ENCODE assay signal across 8 cellular contexts in the genomic region with DNA sequence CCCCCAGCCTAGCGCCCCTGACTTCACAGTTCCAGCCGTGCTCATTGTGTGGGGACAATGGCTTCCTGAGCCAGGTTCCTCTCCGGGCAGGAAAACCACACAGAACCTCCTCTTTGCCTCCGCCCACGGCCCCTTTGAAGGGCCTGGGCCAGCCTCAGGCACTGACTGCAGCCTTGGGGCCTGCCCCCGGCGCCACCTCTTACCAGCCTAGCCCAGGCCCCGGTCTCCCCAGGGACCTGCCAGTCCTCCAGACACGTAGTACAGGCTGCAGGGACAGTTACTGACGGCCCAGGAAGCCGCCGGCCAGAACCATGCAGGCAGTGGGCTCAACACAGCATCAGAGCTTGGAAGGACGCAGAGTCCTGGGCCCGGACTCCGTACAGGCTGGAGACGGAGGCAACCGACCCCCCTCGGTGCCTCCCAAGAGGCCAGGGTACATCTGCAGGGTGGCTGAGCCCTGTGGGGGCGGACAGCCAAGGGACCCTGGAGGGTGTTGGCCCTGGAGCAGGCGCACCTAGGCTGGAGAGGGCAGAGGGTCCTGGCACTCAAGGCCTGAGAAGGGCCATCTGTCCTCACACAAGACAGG. TPM values are rescaled to one million over a fixed set of nuclear protein-coding genes. Genes with fewer than 3 reads are reported as not detected.
DNase-seq lines count a peak whose midpoint lies in the region; ATAC-seq, FAIRE-seq and TF ChIP-seq lines count a peak whose summit lies in the region.

No MANE protein-coding gene starts in this region.

- peaks cover 19% of the 10 kb centered on the region for H3K4me1 Mint-ChIP-seq in CD14-positive monocyte

- H3K79me1 ChIP-seq in H1 (ENCODE audit: low read depth, low read length) = no peaks in the 10 kb centered on the region

- no peak for TF ChIP-seq RAD21 in H1 (IDR thresholded peaks at IDR 0.05 in 1 of 2, conservative IDR thresholded peaks at IDR 0.05 in 1 of 2; ENCODE audit: low read depth in 2 of 2, low read length in 2 of 2)

- no peak overlapping the region for H3K14ac ChIP-seq in H1 (ENCODE audit: insufficient read length)

- H4K8ac ChIP-seq in H1 (ENCODE audit: extremely low read depth, insufficient read depth, low read length) = 0 out of 2 replicates have a peak overlapping the region, but pooled peaks have one; percentile 35

- no peak overlapping the region for H3K4me3 ChIP-seq in H1 (ENCODE audit: extremely low read depth in 1 of 4, insufficient read depth in 2 of 4, low read depth in 3 of 4, low read length in 4 of 4)
- H3K4me3 ChIP-seq in left lung = no peak overlapping the region

- POLR2A ChIA-PET in H1 (lab: Charles Lee; ENCODE audit: partially characterized antibody) = no interaction called here

- H3K4ac ChIP-seq in H1 (replicated peaks; ENCODE audit: insufficient read length, low read depth, low read length) = peak overlapping the region; percentile 78

- H2BK120ac ChIP-seq in H1 (replicated peaks; ENCODE audit: low read depth, low read length) = no peak overlapping the region

- H3K56ac ChIP-seq in H1 (replicated peaks; ENCODE audit: insufficient read length, low read depth, low read length) = no peak overlapping the region

- peak overlapping the region in 2 of 7 donors; percentile 46 to 58 for H3K27ac Mint-ChIP-seq in CD14-positive monocyte

- H2BK20ac ChIP-seq in H1 (ENCODE audit: low read length) = no peak overlapping the region

- no peaks in the 10 kb centered on the region for H3K9me3 ChIP-seq in H1 (ENCODE audit: insufficient read depth in 2 of 2, low read depth in 1 of 2, low read length in 1 of 2)
- no peaks in the 10 kb centered on the region for H3K9me3 ChIP-seq in left lung

- H3K27ac ChIP-seq in H1 (ENCODE audit: low read depth, low read length) = no peak overlapping the region
- H3K27ac ChIP-seq in left lung = peak overlapping the region in 1 of 2 donors; percentile 58

- no peak for TF ChIP-seq EP300 in H1 (IDR thresholded peaks at IDR 0.05; ENCODE audit: borderline replicate concordance in 1 of 2, low read depth in 2 of 2, low read length in 2 of 2)

- H2AK5ac ChIP-seq in H1 (ENCODE audit: low read depth, low read length) = no peak overlapping the region

- H3K4me2 ChIP-seq in H1 (ENCODE audit: insufficient read depth in 1 of 2, low read depth in 2 of 2, low read length in 2 of 2) = no peak overlapping the region

- H2AFZ ChIP-seq in H1 (ENCODE audit: low read length) = no peak overlapping the region

- DNase-seq in CD14-positive monocyte (ENCODE audit: low spot score) = no peak
- DNase-seq in GM10266 (ENCODE audit: extremely low spot score) = peak; percentile 68
- peak; percentile 45 for DNase-seq in SK-N-DZ (ENCODE audit: low spot score)
- DNase-seq in H1 (ENCODE audit: low read depth in 1 of 2, low spot score in 2 of 2) = no peak
- no peak for DNase-seq in LoVo (ENCODE audit: low spot score)
- DNase-seq in left lung = no peak
- no peak for DNase-seq in AG20443 (ENCODE audit: low spot score)
- DNase-seq in GM12891 (ENCODE audit: insufficient read length, low spot score) = no peak

- H3K4me1 ChIP-seq in H1 (replicated peaks in 1 of 4; ENCODE audit: control insufficient read depth in 3 of 4, insufficient read depth in 4 of 4, low read length in 3 of 4) = peaks cover 0 to 14% (median 4%) of the 10 kb centered on the region in 4 experiments; a peak in 5 of 7 replicates
- peaks cover 18 to 57% of the 10 kb centered on the region in 2 donors for H3K4me1 ChIP-seq in left lung

- no peaks in the 10 kb centered on the region for H3K79me2 ChIP-seq in H1 (ENCODE audit: control insufficient read depth in 1 of 2, insufficient read depth in 2 of 2, low read length in 2 of 2)

- H4K20me1 ChIP-seq in H1 (replicated peaks in 1 of 2; ENCODE audit: control insufficient read depth in 1 of 2, insufficient read depth in 2 of 2, low read length in 2 of 2) = peaks cover 3 to 8% of the 10 kb centered on the region in 2 experiments

- H3K23ac ChIP-seq in H1 (ENCODE audit: insufficient read length) = no peak overlapping the region

- no peak for FAIRE-seq in H1 (lab: Jason Lieb, UNC)
- no peak for FAIRE-seq in GM12891 (lab: Jason Lieb, UNC)

- no peak overlapping the region for H4K5ac ChIP-seq in H1 (ENCODE audit: insufficient read length, low read depth, low read length)

- H3K36me3 Mint-ChIP-seq in CD14-positive monocyte = no peaks in the 10 kb centered on the region

- no peak overlapping the region for H2BK15ac ChIP-seq in H1 (ENCODE audit: low read length)

- H4K91ac ChIP-seq in H1 (replicated peaks; ENCODE audit: insufficient read length, low read length) = no peak overlapping the region

- no peak for TF ChIP-seq CTCF in CD14-positive monocyte (IDR thresholded peaks at IDR 0.05)
- no peak for TF ChIP-seq CTCF in GM10266 (IDR thresholded peaks at IDR 0.05; ENCODE audit: control insufficient read depth, insufficient read depth, low read depth, missing control alignments)
- TF ChIP-seq CTCF in H1 (IDR thresholded peaks at IDR 0.05; ENCODE audit: control extremely low read depth in 1 of 3, insufficient read depth in 1 of 3, low read depth in 1 of 3, low read length in 3 of 3) = no peak
- no peak for TF ChIP-seq CTCF in left lung (IDR thresholded peaks at IDR 0.05)

- H3K9ac ChIP-seq in H1 (replicated peaks in 1 of 4; ENCODE audit: extremely low read depth in 1 of 4, low read depth in 3 of 4, low read length in 3 of 4) = no peak overlapping the region

- no peak for ATAC-seq in left lung

- H3K9me3 Mint-ChIP-seq in CD14-positive monocyte = peaks cover 0 to 4% (median 0%) of the 10 kb centered on the region in 7 donors

- H3K18ac ChIP-seq in H1 (ENCODE audit: extremely low read depth, low read length) = no peak overlapping the region

- no peak overlapping the region for H2BK5ac ChIP-seq in H1 (ENCODE audit: low read depth, low read length)

- whole genome bisulfite sequencing in H1 (ENCODE audit: extremely low coverage in 1 of 2, insufficient coverage in 1 of 2, insufficient read length in 1 of 2, insufficient replicate concordance in 2 of 2, low coverage in 1 of 2, low lambda C conversion rate in 2 of 2, missing lambda C conversion rate in 1 of 2), 2 experiments = 89% methylated on average over 18 of the region's 20 CpGs; no CpG with 5 or more reads in 1 of the 2 experiments

- peaks cover 47 to 80% (median 48%) of the 10 kb centered on the region in 3 donors for H3K27me3 Mint-ChIP-seq in CD14-positive monocyte (ENCODE audit: low read depth in 3 of 3)

- H3K4me3 Mint-ChIP-seq in CD14-positive monocyte = peak overlapping the region; percentile 66 to 90

- no peaks in the 10 kb centered on the region for H3K23me2 ChIP-seq in H1 (ENCODE audit: low read depth, low read length)

- TF ChIP-seq POLR2A in H1 (IDR thresholded peaks at IDR 0.05; ENCODE audit: control extremely low read depth in 1 of 2, low read depth in 2 of 2, low read length in 2 of 2) (no peak), GM12891 (IDR thresholded peaks at IDR 0.05; ENCODE audit: low read depth, low read length) (no peak)

- H3K36me3 ChIP-seq in H1 (ENCODE audit: control insufficient read depth in 2 of 4, insufficient read depth in 4 of 4, low read length in 3 of 4) (no peaks in the 10 kb centered on the region), left lung (no peaks in the 10 kb centered on the region)

- CTCF ChIA-PET in H1 (lab: Charles Lee; ENCODE audit: partially characterized antibody) = interaction anchor here (0.9 to 6.2 kb wide), 28 partner anchors 10 to 279 kb away, joined by 3 to 36 read pairs (median 6); partner anchors contain the start of gene BTBD6

- H3K27me3 ChIP-seq in H1 (replicated peaks in 1 of 4; ENCODE audit: control insufficient read depth in 3 of 4, extremely low read depth in 1 of 4, insufficient read depth in 3 of 4, low read length in 3 of 4) (peaks cover 0 to 15% (median 12%) of the 10 kb centered on the region in 4 experiments; a peak in 4 of 7 replicates), left lung (peaks cover 6 to 52% of the 10 kb centered on the region in 2 donors)

- 0 out of 2 replicates have a peak overlapping the region, but pooled peaks have one; percentile 27 for H2BK12ac ChIP-seq in H1 (ENCODE audit: low read depth, low read length)

- intact Hi-C loops in CD14-positive monocyte (cut with micrococcal nuclease) = loop anchor here (2.0 to 5.0 kb wide), 2 partner anchors 151 to 325 kb away; partner anchors contain the start of gene TMEM121 (in 1 of the 2)
- intact Hi-C loops in left lung (cut with DNase I) = loop anchor here in 1 of 2 donors (5.0 kb wide), 2 partner anchors 80 to 150 kb away; no protein-coding TSS in a partner anchor

RNA-seq across cellular contexts. Expression of gene NUDT14, which starts 20.9 kb away (rescaled TPM):
- 10 to 100 TPM; 23.9 to 37.4 TPM for polyA plus RNA-seq in CD14-positive monocyte
- polyA plus RNA-seq in SK-N-DZ (2014; cell fraction: cytosol; rRNA removed) = 5.6 and 8.3 TPM in 2 replicates
- 3.4 and 6.4 TPM in 2 replicates for polyA plus RNA-seq in SK-N-DZ (2014; cell fraction: nucleus; rRNA removed)
- 33.3 and 33.6 TPM in 2 replicates for total RNA-seq in H1 (2021; fragmentation: NEBNext Ultra II Directional; extraction: Animal tissue kit (Norgen Biotek cat#: 25700))
- 25.5 and 40.3 TPM in 2 replicates for polyA plus RNA-seq in H1 (2011; rRNA removed)
- polyA plus RNA-seq in H1 (2011; cell fraction: cytosol; rRNA removed) = 35.2 TPM
- polyA plus RNA-seq in H1 (2011; cell fraction: nucleus; rRNA removed) = 49.1 TPM
- polyA plus RNA-seq in H1 (2012, experiment 1 of 2) = 28.3 to 44.3 TPM (median 38.0 TPM) in 4 replicates
- polyA plus RNA-seq in H1 (2012, experiment 2 of 2) = 26.9 TPM
- 21.1 TPM for polyA plus RNA-seq in H1 (2013, experiment 1 of 2)
- 19.1 TPM for polyA plus RNA-seq in H1 (2013, experiment 2 of 2)
- 3.2 and 4.2 TPM in 2 replicates for polyA minus RNA-seq in H1 (2011; rRNA and poly(A)+ RNA removed)
- polyA minus RNA-seq in H1 (2011; cell fraction: cytosol; rRNA and poly(A)+ RNA removed) = 13.7 TPM
- 12.6 TPM for polyA minus RNA-seq in H1 (2011; cell fraction: nucleus; rRNA and poly(A)+ RNA removed)
- total RNA-seq in left lung = 10 to 100 TPM; 52.5 to 77.5 TPM
- polyA plus RNA-seq in GM12891 (2012; ENCODE audit: low read depth, missing spikeins) = 3.7 TPM

RNA-seq across cellular contexts. Expression of gene JAG2, which starts 33.4 kb away (rescaled TPM):
- polyA plus RNA-seq in CD14-positive monocyte = not detected
- polyA plus RNA-seq in SK-N-DZ (2014; cell fraction: cytosol; rRNA removed) = 1.1 and 1.9 TPM in 2 replicates
- polyA plus RNA-seq in SK-N-DZ (2014; cell fraction: nucleus; rRNA removed) = 8.2 and 9.0 TPM in 2 replicates
- total RNA-seq in H1 (2021; fragmentation: NEBNext Ultra II Directional; extraction: Animal tissue kit (Norgen Biotek cat#: 25700)) = 6.2 and 8.9 TPM in 2 replicates
- 2.8 and 4.8 TPM in 2 replicates for polyA plus RNA-seq in H1 (2011; rRNA removed)
- polyA plus RNA-seq in H1 (2011; cell fraction: cytosol; rRNA removed) = 6.5 TPM
- 27.2 TPM for polyA plus RNA-seq in H1 (2011; cell fraction: nucleus; rRNA removed)
- 5.4 to 9.8 TPM (median 7.3 TPM) in 4 replicates for polyA plus RNA-seq in H1 (2012, experiment 1 of 2)
- polyA plus RNA-seq in H1 (2012, experiment 2 of 2) = 4.8 TPM
- 4.2 TPM for polyA plus RNA-seq in H1 (2013, experiment 1 of 2)
- 4.1 TPM for polyA plus RNA-seq in H1 (2013, experiment 2 of 2)
- polyA minus RNA-seq in H1 (2011; rRNA and poly(A)+ RNA removed) = 3.4 and 4.7 TPM in 2 replicates
- 2.9 TPM for polyA minus RNA-seq in H1 (2011; cell fraction: cytosol; rRNA and poly(A)+ RNA removed)
- 5.7 TPM for polyA minus RNA-seq in H1 (2011; cell fraction: nucleus; rRNA and poly(A)+ RNA removed)
- total RNA-seq in left lung = 10 to 100 TPM; 32.0 to 34.2 TPM
- polyA plus RNA-seq in GM12891 (2012; ENCODE audit: low read depth, missing spikeins) = 0.08 TPM

RNA-seq across cellular contexts. Expression of gene BTBD6, which starts 46.3 kb away (rescaled TPM):
- polyA plus RNA-seq in CD14-positive monocyte = 1 to 10 TPM; 1.3 to 6.3 TPM
- polyA plus RNA-seq in SK-N-DZ (2014; cell fraction: cytosol; rRNA removed) = 16.6 and 23.0 TPM in 2 replicates
- 31.2 and 39.8 TPM in 2 replicates for polyA plus RNA-seq in SK-N-DZ (2014; cell fraction: nucleus; rRNA removed)
- total RNA-seq in H1 (2021; fragmentation: NEBNext Ultra II Directional; extraction: Animal tissue kit (Norgen Biotek cat#: 25700)) = 10.2 and 11.6 TPM in 2 replicates
- polyA plus RNA-seq in H1 (2011; rRNA removed) = 9.8 and 10.1 TPM in 2 replicates
- 9.4 TPM for polyA plus RNA-seq in H1 (2011; cell fraction: cytosol; rRNA removed)
- polyA plus RNA-seq in H1 (2011; cell fraction: nucleus; rRNA removed) = 16.1 TPM
- polyA plus RNA-seq in H1 (2012, experiment 1 of 2) = 7.2 to 14.6 TPM (median 12.4 TPM) in 4 replicates
- polyA plus RNA-seq in H1 (2012, experiment 2 of 2) = 13.7 TPM
- polyA plus RNA-seq in H1 (2013, experiment 1 of 2) = 8.8 TPM
- 8.2 TPM for polyA plus RNA-seq in H1 (2013, experiment 2 of 2)
- polyA minus RNA-seq in H1 (2011; rRNA and poly(A)+ RNA removed) = 5.8 and 7.9 TPM in 2 replicates
- 5.8 TPM for polyA minus RNA-seq in H1 (2011; cell fraction: cytosol; rRNA and poly(A)+ RNA removed)
- 4.4 TPM for polyA minus RNA-seq in H1 (2011; cell fraction: nucleus; rRNA and poly(A)+ RNA removed)
- total RNA-seq in left lung = 10 to 100 TPM; 45.4 to 52.6 TPM
- polyA plus RNA-seq in GM12891 (2012; ENCODE audit: low read depth, missing spikeins) = 15.6 TPM

Comparison
In these comparisons a context has a peak if more than half of its experiments do, and no peak if none do; other contexts are left out.
1. DNase-seq: peak in GM10266 (single experiment) and SK-N-DZ (single experiment); none in CD14-positive monocyte (single experiment), H1 (0 of 2), LoVo (single experiment), left lung (0 of 2), AG20443 (single experiment) and GM12891 (single experiment).